16 cellular contexts compared by ENCODE assay signal in genomic region chr7:97226541-97226940, GRCh38.
DNase-seq lines count a peak whose midpoint lies in the region; ATAC-seq lines count a peak whose summit lies in the region.
"Had no signal": no experiment of that assay in that cellular context is flagged by ENCODE, and none has a peak within 500 bp of the region (broad histone marks: within the 10 kb centered on the region; RNA-seq: fewer than 3 reads in every experiment).

No MANE protein-coding gene starts in this region.

- H3K36me3 Mint-ChIP-seq in activated naive CD4-positive, alpha-beta T cell treated with anti-CD3 and anti-CD28 coated beads, Interleukin-2, amount 50 U/mL, for 72 hours, result no peaks in the 10 kb centered on the region
- no peaks in the 10 kb centered on the region for H3K36me3 Mint-ChIP-seq in activated T-cell treated with anti-CD3 and anti-CD28 coated beads, Interleukin-2, amount 50 U/mL, for 4 hours (ENCODE audit: insufficient read depth)

- no peaks in the 10 kb centered on the region for H3K4me1 Mint-ChIP-seq in activated T-cell treated with anti-CD3 and anti-CD28 coated beads, Interleukin-2, amount 50 U/mL, for 4 hours (ENCODE audit: low read depth)
- H3K4me1 Mint-ChIP-seq: B cell, nephron progenitor cell, T-helper 17 cell had no signal

- DNase-seq in activated naive CD4-positive, alpha-beta T cell treated with anti-CD3 and anti-CD28 coated beads, Interleukin-2, amount 50 U/mL, for 72 hours (ENCODE audit: low spot score in 2 of 2), result no peak
- no peak for DNase-seq in activated T-cell treated with anti-CD3 and anti-CD28 coated beads, Interleukin-2, amount 50 U/mL, for 4 hours
- DNase-seq in activated effector memory CD4-positive, alpha-beta T cell treated with Interleukin-2 at 50 U/mL for 16 hours, result no peak
- DNase-seq: activated CD4-positive, alpha-beta T cell treated with anti-CD3 and anti-CD28 coated beads for 1 hour; activated T-cell treated with anti-CD3 and anti-CD28 coated beads for 4 hours; mammary epithelial cell; NCI-H146; nephron progenitor cell; stimulated activated CD4-positive, alpha-beta T cell treated with anti-CD3 and anti-CD28 coated beads, Interleukin-2, amount 100 ng/mL, for 48 hours; T-helper 17 cell; upper lobe of left lung had no signal

- H3K27me3 Mint-ChIP-seq in activated T-cell treated with anti-CD3 and anti-CD28 coated beads, Interleukin-2, amount 50 U/mL, for 4 hours (ENCODE audit: low read depth), result peaks cover 6% of the 10 kb centered on the region

- H3K4me3 Mint-ChIP-seq in activated T-cell treated with anti-CD3 and anti-CD28 coated beads, Interleukin-2, amount 50 U/mL, for 4 hours, result no peak overlapping the region
- H3K4me3 Mint-ChIP-seq: B cell, nephron progenitor cell, T-helper 17 cell had no signal

- H3K9me3 Mint-ChIP-seq in activated naive CD4-positive, alpha-beta T cell treated with anti-CD3 and anti-CD28 coated beads, Interleukin-2, amount 50 U/mL, for 72 hours, result no peaks in the 10 kb centered on the region
- no peaks in the 10 kb centered on the region for H3K9me3 Mint-ChIP-seq in activated T-cell treated with anti-CD3 and anti-CD28 coated beads, Interleukin-2, amount 50 U/mL, for 4 hours

- H3K27ac Mint-ChIP-seq in activated naive CD4-positive, alpha-beta T cell treated with anti-CD3 and anti-CD28 coated beads, Interleukin-2, amount 50 U/mL, for 72 hours, result no peak overlapping the region
- H3K27ac Mint-ChIP-seq: B cell, nephron progenitor cell, T-helper 17 cell had no signal

- peak; percentile 98 for ATAC-seq in GM18907 (IDR thresholded peaks at IDR 0.05; ENCODE audit: unreplicated experiment)
- peak; percentile 82 for ATAC-seq in GM21515 (IDR thresholded peaks at IDR 0.05; ENCODE audit: unreplicated experiment)
- peak; percentile 59 for ATAC-seq in HG03025 (IDR thresholded peaks at IDR 0.05; ENCODE audit: low FRiP score, unreplicated experiment)
- peak; percentile 97 for ATAC-seq in HG03571 (IDR thresholded peaks at IDR 0.05; ENCODE audit: unreplicated experiment)
- no peak for ATAC-seq in activated naive CD4-positive, alpha-beta T cell treated with anti-CD3 and anti-CD28 coated beads, Interleukin-2, amount 50 U/mL, for 72 hours
- no peak for ATAC-seq in activated T-cell treated with anti-CD3 and anti-CD28 coated beads, Interleukin-2, amount 50 U/mL, for 4 hours
- ATAC-seq: T-helper 17 cell had no signal

Comparison
In these comparisons a context has a peak if more than half of its experiments do, and no peak if none do; other contexts are left out.
1. ATAC-seq: peak in GM18907 (single experiment), GM21515 (single experiment), HG03025 (single experiment) and HG03571 (single experiment); none in activated naive CD4-positive, alpha-beta T cell treated with anti-CD3 and anti-CD28 coated beads, Interleukin-2, amount 50 U/mL, for 72 hours (0 of 2) and activated T-cell treated with anti-CD3 and anti-CD28 coated beads, Interleukin-2, amount 50 U/mL, for 4 hours (0 of 2).